In the genomic region with DNA sequence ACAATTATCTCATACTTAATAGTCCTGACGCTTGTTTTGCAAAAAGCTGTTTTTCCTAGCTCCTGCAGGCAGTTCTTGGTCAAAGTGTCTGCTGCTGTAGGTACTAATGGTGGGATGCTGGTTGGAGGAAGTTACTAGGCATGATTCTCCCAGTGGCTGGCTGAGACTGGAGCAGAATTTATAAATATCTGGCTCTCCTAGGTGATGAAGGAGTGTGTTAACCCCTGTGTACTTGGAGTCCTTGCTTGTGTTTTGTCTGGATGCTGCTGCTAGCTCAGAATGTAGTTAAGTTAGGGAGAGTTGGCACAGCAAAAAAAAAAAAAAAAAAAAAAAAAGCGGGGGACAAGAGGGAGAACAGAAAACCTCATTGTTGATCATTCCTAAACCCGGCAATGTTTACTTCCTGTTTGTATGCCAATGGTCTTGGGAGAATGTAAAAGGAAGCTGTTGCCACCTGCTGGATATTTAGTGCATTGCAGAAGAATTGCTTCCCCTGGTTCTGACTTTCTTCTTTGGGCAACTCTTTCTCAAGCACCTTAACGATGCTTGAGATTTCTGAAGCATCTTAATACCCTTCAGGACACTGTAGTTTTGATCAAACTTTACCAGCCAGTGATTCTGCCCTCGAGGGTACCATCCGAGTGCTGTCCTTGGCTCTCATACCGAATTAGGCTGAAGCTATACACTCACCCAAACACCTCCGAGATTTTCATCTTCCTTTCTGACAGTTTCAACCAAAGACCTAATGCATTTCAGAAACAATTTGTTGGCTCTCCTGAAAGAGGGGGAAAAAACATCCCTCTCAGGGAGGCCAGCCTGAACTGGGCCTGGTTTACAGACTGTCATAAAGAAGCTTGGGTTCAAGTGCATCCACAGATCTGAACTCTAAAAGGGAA, we compare ENCODE assay signal across 8 cellular contexts.
A peak's percentile ranks its signal among the peaks of the same experiment; 100 is the strongest.
DNase-seq lines count a peak whose midpoint lies in the region; FAIRE-seq and TF ChIP-seq lines count a peak whose summit lies in the region.

No MANE protein-coding gene starts in this region.

- H3K36me3 ChIP-seq in iPS DF 6.9 (ENCODE audit: control insufficient read depth, insufficient read depth, low read length) (no peaks in the 10 kb centered on the region), skeletal muscle satellite cell (ENCODE audit: insufficient read depth, low read length) (no peaks in the 10 kb centered on the region)

- peak overlapping the region in 3 of 5 experiments; percentile 26 to 50 (median 45) for H3K27ac Mint-ChIP-seq in brain

- H3K9me3 Mint-ChIP-seq in brain: no peaks in the 10 kb centered on the region

- no peaks in the 10 kb centered on the region for H3K27me3 ChIP-seq in iPS DF 6.9 (ENCODE audit: control insufficient read depth, insufficient read depth, low read length)
- H3K27me3 ChIP-seq in skeletal muscle satellite cell (ENCODE audit: control insufficient read depth, insufficient read depth, low read length): no peaks in the 10 kb centered on the region

- peak; percentile 71 for FAIRE-seq in RCC 7860 (lab: Jason Lieb, UNC)

- peak overlapping the region in 4 of 5 experiments; percentile 54 to 65 (median 59) for H3K4me3 Mint-ChIP-seq in brain

- H3K4me1 ChIP-seq in iPS DF 6.9 (ENCODE audit: control insufficient read depth, insufficient read depth, low read length) (peaks cover 3% of the 10 kb centered on the region), skeletal muscle satellite cell (ENCODE audit: control insufficient read depth, insufficient read depth, low read length) (no peaks in the 10 kb centered on the region)

- no peaks in the 10 kb centered on the region for H3K9me3 ChIP-seq in iPS DF 6.9 (ENCODE audit: control insufficient read depth, insufficient read depth, low read length)
- H3K9me3 ChIP-seq in skeletal muscle satellite cell (replicated peaks; ENCODE audit: low read length): no peaks in the 10 kb centered on the region

- peak overlapping the region; percentile 70 for H3K4me2 ChIP-seq in skeletal muscle satellite cell (ENCODE audit: low read length)

- H3K9ac ChIP-seq in skeletal muscle satellite cell (ENCODE audit: low read depth, low read length): peak overlapping the region; percentile 59

- no peak overlapping the region for H3K27ac ChIP-seq in iPS DF 6.9 (ENCODE audit: low read length)

- in situ Hi-C loops in KBM-7 (cut with MboI; ENCODE audit: low pct_unique_long_range_greater_than_20kb, low sequenced_read_pairs): no loop called here

- TF ChIP-seq CTCF in brain (conservative IDR thresholded peaks at IDR 0.05): peak; percentile 86 to 92

- H3K36me3 Mint-ChIP-seq in brain: peaks cover 24% of the 10 kb centered on the region

- DNase-seq in A172 (ENCODE audit: low spot score): peak; percentile 81
- peak; percentile 44 for DNase-seq in GM04503 (ENCODE audit: low read depth)
- peak; percentile 87 for DNase-seq in H4 (ENCODE audit: low spot score)
- DNase-seq in KBM-7: peak; percentile 91
- DNase-seq in RCC 7860 (ENCODE audit: low spot score): peak; percentile 66
- DNase-seq in iPS DF 6.9 (ENCODE audit: low read depth, low spot score): peak; percentile 73

- WGBS in iPS DF 6.9 (ENCODE audit: insufficient coverage, insufficient read length): no CpG with 5 or more reads among the region's 8 CpGs

- peaks cover 46% of the 10 kb centered on the region for H3K4me1 Mint-ChIP-seq in brain

- peaks cover 25% of the 10 kb centered on the region for H3K27me3 Mint-ChIP-seq in brain

- H3K4me3 ChIP-seq in iPS DF 6.9 (ENCODE audit: low read length) (no peak overlapping the region), skeletal muscle satellite cell (ENCODE audit: low read length) (peak overlapping the region; percentile 56)
